Comparison of ENCODE assay signal across 23 cellular contexts in the genomic region with DNA sequence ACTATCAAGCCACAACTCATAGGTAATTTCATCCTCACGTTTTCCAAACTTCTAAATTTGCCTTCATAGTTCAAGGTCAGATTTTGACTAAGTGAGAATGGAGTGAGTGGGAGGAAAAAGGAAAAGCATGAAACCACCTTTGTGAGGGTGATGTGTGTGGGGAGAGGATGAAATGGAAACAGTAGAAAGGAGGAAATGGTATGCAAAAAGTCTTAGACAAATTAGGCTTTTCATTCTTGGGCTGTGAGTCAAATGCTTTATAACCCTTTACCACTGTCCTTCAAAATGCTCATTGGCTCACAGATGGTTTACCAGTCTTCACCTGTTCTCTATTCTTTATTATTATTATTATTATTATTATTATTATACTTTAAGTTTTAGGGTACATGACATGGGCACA.
DNase-seq lines count a peak whose midpoint lies in the region; ATAC-seq and TF ChIP-seq lines count a peak whose summit lies in the region.
"Had no signal": no experiment of that assay in that cellular context is flagged by ENCODE, and none has a peak within 500 bp of the region (broad histone marks: within the 10 kb centered on the region; RNA-seq: fewer than 3 reads in every experiment).

No MANE protein-coding gene starts in this region.

- no peak overlapping the region for H3K27ac ChIP-seq in right lobe of liver
- H3K27ac ChIP-seq: 22Rv1, BLaER1 had no signal

- no peaks in the 10 kb centered on the region for H3K27me3 ChIP-seq in right lobe of liver
- H3K27me3 ChIP-seq: BLaER1 had no signal

- peaks cover 2% of the 10 kb centered on the region for H3K36me3 Mint-ChIP-seq in T-helper 17 cell (ENCODE audit: low read depth)

- no peaks in the 10 kb centered on the region for H3K4me1 ChIP-seq in right lobe of liver
- H3K4me1 ChIP-seq: BLaER1 had no signal

- WGBS in right lobe of liver (ENCODE audit: insufficient coverage, low coverage, low lambda C conversion rate, missing lambda C conversion rate), result 43% methylated on average over 1 of the region's 1 CpG

- peak; percentile 70 for ATAC-seq in GM18498 (IDR thresholded peaks at IDR 0.05; ENCODE audit: unreplicated experiment)
- ATAC-seq in GM19351 (IDR thresholded peaks at IDR 0.05; ENCODE audit: unreplicated experiment), result peak; percentile 68
- peak; percentile 53 for ATAC-seq in GM21717 (IDR thresholded peaks at IDR 0.05; ENCODE audit: unreplicated experiment)
- peak; percentile 78 for ATAC-seq in HG02885 (IDR thresholded peaks at IDR 0.05; ENCODE audit: poor library complexity, unreplicated experiment)
- no peak for ATAC-seq in right lobe of liver
- no peak for ATAC-seq in GM18505 (IDR thresholded peaks at IDR 0.05; ENCODE audit: unreplicated experiment)
- ATAC-seq in T-helper 17 cell, result no peak
- ATAC-seq: Panc1 had no signal

- TF ChIP-seq CTCF in right lobe of liver (IDR thresholded peaks at IDR 0.05), result no peak

- intact Hi-C loops in right lobe of liver (cut with DNase I), result no loop called here

- H3K9me3 ChIP-seq in right lobe of liver (no peaks in the 10 kb centered on the region), T-helper 17 cell (ENCODE audit: control insufficient read depth, low read length, poor library complexity, severe bottlenecking) (no peaks in the 10 kb centered on the region)
- H3K9me3 ChIP-seq: BLaER1, SK-N-SH had no signal

- H3K27ac Mint-ChIP-seq in T-helper 17 cell, result no peak overlapping the region
- H3K27ac Mint-ChIP-seq: CD4-positive, alpha-beta T cell; T-helper 2 cell treated with Interferon-gamma antibody and Interleukin-4, amounts not matched to agents 5 μg/mL and 100 μg/mL, for 36 hours had no signal

- TF ChIP-seq POLR2A in right lobe of liver (IDR thresholded peaks at IDR 0.05), result no peak
- no peak for TF ChIP-seq POLR2A in GM18505 (IDR thresholded peaks at IDR 0.05; ENCODE audit: borderline replicate concordance, extremely low read depth, insufficient read depth, insufficient read length)

- DNase-seq in right lobe of liver (no peak), T-helper 17 cell (no peak), SKM-1 (lab: John Stamatoyannopoulos, UW; ENCODE audit: unreplicated experiment) (no peak)
- DNase-seq: ACHN; CD4-positive, alpha-beta T cell; Karpas-422; MV-4-11; NCI-H1105 treated with DMSO at 0.1 percent for 48 hours; NCI-H2171; NCI-H524; NCI-H774; NK-92 treated with Interleukin-12 subunit alpha and Interleukin-12 subunit beta, amount 100 ng/mL, for 24 hours; SIG-M5; SK-N-SH had no signal

- H3K4me3 ChIP-seq in right lobe of liver, result no peak overlapping the region
- H3K4me3 ChIP-seq: BLaER1 had no signal

- no peaks in the 10 kb centered on the region for H3K4me1 Mint-ChIP-seq in T-helper 17 cell

- H3K27me3 Mint-ChIP-seq in T-helper 17 cell, result peaks cover 37% of the 10 kb centered on the region

- no peak overlapping the region for H3K4me3 Mint-ChIP-seq in T-helper 17 cell
- H3K4me3 Mint-ChIP-seq: CD4-positive, alpha-beta T cell; T-helper 2 cell treated with Interferon-gamma antibody and Interleukin-4, amounts not matched to agents 5 μg/mL and 100 μg/mL, for 36 hours had no signal

- no peaks in the 10 kb centered on the region for H3K36me3 ChIP-seq in right lobe of liver
- H3K36me3 ChIP-seq: BLaER1 had no signal

Comparison
In these comparisons a context has a peak if more than half of its experiments do, and no peak if none do; other contexts are left out.
1. ATAC-seq: peak in GM18498 (single experiment), GM19351 (single experiment), GM21717 (single experiment) and HG02885 (single experiment); none in right lobe of liver (0 of 4), GM18505 (single experiment) and T-helper 17 cell (single experiment).